Comparison of ENCODE assay signal across 16 cellular contexts in genomic region chr5:57783693-57784092, GRCh38.
DNase-seq lines count a peak whose midpoint lies in the region; ATAC-seq, FAIRE-seq and TF ChIP-seq lines count a peak whose summit lies in the region.
"Had no signal": no experiment of that assay in that cellular context is flagged by ENCODE, and none has a peak within 500 bp of the region (broad histone marks: within the 10 kb centered on the region; RNA-seq: fewer than 3 reads in every experiment).

No MANE protein-coding gene starts in this region.

- CTCF ChIA-PET in T-cell (lab: Charles Lee): no interaction called here

- POLR2A ChIA-PET in T-cell (lab: Charles Lee): no interaction called here

- no peak for TF ChIP-seq POLR2A in breast epithelium (IDR thresholded peaks at IDR 0.05)
- TF ChIP-seq POLR2A in suprapubic skin (IDR thresholded peaks at IDR 0.05): no peak

- peaks cover 0 to 8% of the 10 kb centered on the region in 2 donors for H3K27me3 Mint-ChIP-seq in T-cell

- no peaks in the 10 kb centered on the region for H3K79me2 ChIP-seq in Loucy (ENCODE audit: insufficient read depth, low read length)
- no peaks in the 10 kb centered on the region for H3K79me2 ChIP-seq in hepatocyte

- peak overlapping the region; percentile 40 for H3K4me3 ChIP-seq in Loucy (ENCODE audit: low read length, poor library complexity, severe bottlenecking)
- H3K4me3 ChIP-seq in breast epithelium: peak overlapping the region; percentile 19 to 57 (median 30)
- no peak overlapping the region for H3K4me3 ChIP-seq in hepatocyte
- H3K4me3 ChIP-seq in suprapubic skin: peak overlapping the region; percentile 24

- H3K9me3 Mint-ChIP-seq in T-cell: no peaks in the 10 kb centered on the region
- H3K9me3 Mint-ChIP-seq: activated T-cell treated with anti-CD3 and anti-CD28 coated beads, Interleukin-2, amount 50 U/mL, for 4 hours; CD14-positive monocyte had no signal

- H3K9ac ChIP-seq in Loucy (ENCODE audit: low read depth, low read length, poor library complexity, severe bottlenecking): no peak overlapping the region

- FAIRE-seq in D721Med (lab: Jason Lieb, UNC): no peak
- FAIRE-seq: H1, TTC549 had no signal

- H4K20me1 ChIP-seq in Loucy (ENCODE audit: insufficient read depth, low read length, poor library complexity, severe bottlenecking) (no peaks in the 10 kb centered on the region), hepatocyte (ENCODE audit: insufficient read depth, poor library complexity, severe bottlenecking) (no peaks in the 10 kb centered on the region)

- H3K27ac Mint-ChIP-seq in T-cell: no peak overlapping the region
- H3K27ac Mint-ChIP-seq: CD14-positive monocyte had no signal

- no peaks in the 10 kb centered on the region for H3K27me3 ChIP-seq in Loucy (ENCODE audit: insufficient read depth, low read length, poor library complexity, severe bottlenecking)
- no peaks in the 10 kb centered on the region for H3K27me3 ChIP-seq in breast epithelium
- no peaks in the 10 kb centered on the region for H3K27me3 ChIP-seq in hepatocyte
- H3K27me3 ChIP-seq in suprapubic skin: no peaks in the 10 kb centered on the region
- H3K27me3 ChIP-seq: spleen had no signal

- WGBS in hepatocyte (ENCODE audit: low lambda C conversion rate, missing lambda C conversion rate): 84% methylated on average over 2 of the region's 2 CpGs
- WGBS in suprapubic skin: 27% methylated on average over 2 of the region's 2 CpGs

- H3K4me1 Mint-ChIP-seq in T-cell: no peaks in the 10 kb centered on the region
- H3K4me1 Mint-ChIP-seq: CD14-positive monocyte had no signal

- peak overlapping the region; percentile 76; the same call in 1 of the 2 replicates for H2AFZ ChIP-seq in Loucy (ENCODE audit: low read length)
- H2AFZ ChIP-seq in hepatocyte: no peak overlapping the region

- no peaks in the 10 kb centered on the region for H3F3A ChIP-seq in Loucy (ENCODE audit: low read depth)

- intact Hi-C loops in breast epithelium (cut with DNase I; ENCODE audit: low total_unique reads): loop anchor here (5.0 kb wide), 1 partner anchor 679 kb away; the partner anchor contains the start of gene PLK2

- H3K36me3 ChIP-seq in Loucy (ENCODE audit: insufficient read depth, low read length): no peaks in the 10 kb centered on the region
- H3K36me3 ChIP-seq in breast epithelium: no peaks in the 10 kb centered on the region
- H3K36me3 ChIP-seq in hepatocyte (replicated peaks; ENCODE audit: insufficient read depth, low read depth): no peaks in the 10 kb centered on the region
- H3K36me3 ChIP-seq in suprapubic skin: no peaks in the 10 kb centered on the region
- H3K36me3 ChIP-seq: spleen had no signal

- H3K4me2 ChIP-seq in Loucy (ENCODE audit: low read depth, low read length, poor library complexity, severe bottlenecking) (peak overlapping the region; percentile 63), hepatocyte (peak overlapping the region; percentile 1)

- TF ChIP-seq EP300 in suprapubic skin (IDR thresholded peaks at IDR 0.05): no peak

- no peak overlapping the region for H3K4me3 Mint-ChIP-seq in T-cell
- H3K4me3 Mint-ChIP-seq: activated T-cell treated with anti-CD3 and anti-CD28 coated beads, Interleukin-2, amount 50 U/mL, for 4 hours; CD14-positive monocyte had no signal

- H3K27ac ChIP-seq in breast epithelium (peak overlapping the region; percentile 60 to 63), hepatocyte (no peak overlapping the region), suprapubic skin (peak overlapping the region; percentile 16)

- no peaks in the 10 kb centered on the region for H3K9me3 ChIP-seq in Loucy (ENCODE audit: insufficient read depth, low read depth, low read length)
- no peaks in the 10 kb centered on the region for H3K9me3 ChIP-seq in breast epithelium
- H3K9me3 ChIP-seq in hepatocyte (ENCODE audit: low read depth): no peaks in the 10 kb centered on the region
- H3K9me3 ChIP-seq in suprapubic skin: no peaks in the 10 kb centered on the region
- H3K9me3 ChIP-seq: spleen had no signal

- no peaks in the 10 kb centered on the region for H3K9me2 ChIP-seq in Loucy (replicated peaks; ENCODE audit: low read depth, low read length)
- H3K9me2 ChIP-seq in hepatocyte (replicated peaks; ENCODE audit: insufficient read depth): no peaks in the 10 kb centered on the region

- no peak for ATAC-seq in T-cell (replicated peaks in 1 of 4)
- ATAC-seq in HG03280 (IDR thresholded peaks at IDR 0.05; ENCODE audit: unreplicated experiment): no peak
- ATAC-seq in GM18868 (IDR thresholded peaks at IDR 0.05; ENCODE audit: unreplicated experiment): no peak
- ATAC-seq: activated T-cell treated with anti-CD3 and anti-CD28 coated beads, Interleukin-2, amount 50 U/mL, for 4 hours had no signal

- DNase-seq in breast epithelium (ENCODE audit: low spot score in 2 of 2): no peak
- no peak for DNase-seq in hepatocyte (ENCODE audit: low spot score)
- DNase-seq in suprapubic skin (ENCODE audit: low spot score in 2 of 2): no peak
- no peak for DNase-seq in D721Med (ENCODE audit: insufficient read length, low spot score)
- no peak for DNase-seq in T-cell
- DNase-seq: activated T-cell treated with anti-CD3 and anti-CD28 coated beads, Interleukin-2, amount 50 U/mL, for 4 hours; DND-41; NCI-H2227 treated with DMSO at 0.1 percent for 48 hours; spleen; stimulated activated naive CD4-positive, alpha-beta T cell treated with Interleukin-2 at 50 U/mL for 16 hours had no signal

- TF ChIP-seq CTCF in Loucy (conservative IDR thresholded peaks at IDR 0.05; ENCODE audit: low read length) (no peak), breast epithelium (IDR thresholded peaks at IDR 0.05) (no peak), hepatocyte (IDR thresholded peaks at IDR 0.05; ENCODE audit: poor library complexity) (no peak), suprapubic skin (IDR thresholded peaks at IDR 0.05) (no peak), D721Med (IDR thresholded peaks at IDR 0.05; ENCODE audit: insufficient read depth, missing control alignments) (no peak)

- H3K4me1 ChIP-seq in Loucy (ENCODE audit: insufficient read depth, low read length, poor library complexity, severe bottlenecking): no peaks in the 10 kb centered on the region
- H3K4me1 ChIP-seq in breast epithelium: no peaks in the 10 kb centered on the region
- H3K4me1 ChIP-seq in hepatocyte (ENCODE audit: insufficient read depth): peaks cover 17% of the 10 kb centered on the region
- peaks cover 17% of the 10 kb centered on the region for H3K4me1 ChIP-seq in suprapubic skin

- no peaks in the 10 kb centered on the region for H3K36me3 Mint-ChIP-seq in T-cell
- H3K36me3 Mint-ChIP-seq: CD14-positive monocyte had no signal
